ENCODE assay signal across 8 cellular contexts in genomic region chr7:142459557-142459963, GRCh38.
DNase-seq lines count a peak whose midpoint lies in the region; ATAC-seq and TF ChIP-seq lines count a peak whose summit lies in the region.

No MANE protein-coding gene starts in this region.

- H3K27me3 Mint-ChIP-seq in WTC11 (ENCODE audit: low read depth) (no peaks in the 10 kb centered on the region; the same call in 1 of the 2 replicates), glutamatergic neuron (ENCODE audit: unreplicated experiment) (peaks cover 12% of the 10 kb centered on the region)

- H3K9me3 Mint-ChIP-seq in WTC11 (no peaks in the 10 kb centered on the region), glutamatergic neuron (ENCODE audit: unreplicated experiment) (peaks cover 3% of the 10 kb centered on the region)

- no peak overlapping the region for H3K9ac ChIP-seq in BLaER1 treated with 17β-estradiol and CSF1 and Interleukin-3, amounts not matched to agents 10 nM and 100 nM

- no peak overlapping the region for H3K4me3 ChIP-seq in BLaER1 treated with 17β-estradiol and CSF1 and Interleukin-3, amounts not matched to agents 10 nM and 100 nM
- no peak overlapping the region for H3K4me3 ChIP-seq in NB4 (ENCODE audit: low read depth, low read length)

- H3K4me1 ChIP-seq in BLaER1 treated with 17β-estradiol and CSF1 and Interleukin-3, amounts not matched to agents 10 nM and 100 nM: peaks cover 9 to 59% (median 51%) of the 10 kb centered on the region in 10 experiments

- H3K4me3 Mint-ChIP-seq in WTC11 (no peak overlapping the region), glutamatergic neuron (ENCODE audit: unreplicated experiment) (peak overlapping the region; percentile 0)

- H3K36me3 ChIP-seq in BLaER1 treated with 17β-estradiol and CSF1 and Interleukin-3, amounts not matched to agents 10 nM and 100 nM: no peaks in the 10 kb centered on the region

- no peaks in the 10 kb centered on the region; a peak in 1 of 22 replicates for H4K20me1 ChIP-seq in BLaER1 treated with 17β-estradiol and CSF1 and Interleukin-3, amounts not matched to agents 10 nM and 100 nM

- no peaks in the 10 kb centered on the region for H3K36me3 Mint-ChIP-seq in WTC11
- H3K36me3 Mint-ChIP-seq in glutamatergic neuron (ENCODE audit: unreplicated experiment): no peaks in the 10 kb centered on the region

- CTCF ChIA-PET in WTC11 (lab: Charles Lee): interaction anchor here (0.6 to 5.2 kb wide), 42 partner anchors 9 to 354 kb away, joined by 3 to 39 read pairs (median 5); no protein-coding TSS in a partner anchor

- H3K9me3 ChIP-seq in BLaER1 treated with 17β-estradiol and CSF1 and Interleukin-3, amounts not matched to agents 10 nM and 100 nM (replicated peaks in 1 of 11): no peaks in the 10 kb centered on the region

- no peak overlapping the region for H3K27ac Mint-ChIP-seq in WTC11
- peak overlapping the region; percentile 56 for H3K27ac Mint-ChIP-seq in glutamatergic neuron (ENCODE audit: unreplicated experiment)

- H3K4me2 ChIP-seq in BLaER1 treated with 17β-estradiol and CSF1 and Interleukin-3, amounts not matched to agents 10 nM and 100 nM: peak overlapping the region in 7 of 11 experiments; percentile 6 to 67 (median 48); a peak in 12 of 22 replicates

- H3K4me1 Mint-ChIP-seq in WTC11 (peaks cover 13% of the 10 kb centered on the region), glutamatergic neuron (ENCODE audit: low read depth, unreplicated experiment) (peaks cover 49% of the 10 kb centered on the region)

- no peaks in the 10 kb centered on the region for H3K27me3 ChIP-seq in BLaER1 treated with 17β-estradiol and CSF1 and Interleukin-3, amounts not matched to agents 10 nM and 100 nM

- TF ChIP-seq CTCF in NB4 (IDR thresholded peaks at IDR 0.05; ENCODE audit: low read depth, low read length): peak; percentile 84
- TF ChIP-seq CTCF in WTC11 (IDR thresholded peaks at IDR 0.05): peak; percentile 65
- peak; percentile 88 for TF ChIP-seq CTCF in glutamatergic neuron (IDR thresholded peaks at IDR 0.05; ENCODE audit: partially characterized antibody, unreplicated experiment)

- TF ChIP-seq POLR2A in NB4 (IDR thresholded peaks at IDR 0.05; ENCODE audit: extremely low read depth, insufficient read length): no peak

- POLR2A ChIA-PET in WTC11 (lab: Charles Lee): no interaction called here

- DNase-seq in NB4 (ENCODE audit: low read depth) (peak; percentile 86), WTC11 (ENCODE audit: low spot score) (no peak), glutamatergic neuron (no peak), putamen (ENCODE audit: low spot score) (peak; percentile 46), NCI-H774 (lab: John Stamatoyannopoulos, UW) (no peak)

- peak; percentile 81 for ATAC-seq in GM18498 (IDR thresholded peaks at IDR 0.05; ENCODE audit: unreplicated experiment)
- peak; percentile 85 for ATAC-seq in HG02759 (IDR thresholded peaks at IDR 0.05; ENCODE audit: unreplicated experiment)
- ATAC-seq in WTC11: peak; percentile 94

- H3K27ac ChIP-seq in BLaER1 treated with 17β-estradiol and CSF1 and Interleukin-3, amounts not matched to agents 10 nM and 100 nM: no peak overlapping the region

TF ChIP-seq in WTC11, 78 proteins besides CTCF, POLR2A, EP300 and RAD21:
- TF ChIP-seq NR1H2 (CRISPR knock-in tag; IDR thresholded peaks at IDR 0.05) (no peak), ESRRA (CRISPR knock-in tag; IDR thresholded peaks at IDR 0.05; ENCODE audit: borderline replicate concordance) (no peak)

Comparison
In these comparisons a context has a peak if more than half of its experiments do, and no peak if none do; other contexts are left out.
1. DNase-seq: peak in NB4 (single experiment) and putamen (single experiment); none in WTC11 (single experiment), glutamatergic neuron (single experiment) and NCI-H774 (single experiment).
2. Peak in every context shown above with its lines, with median percentiles within 50 percentile points of each other: ATAC-seq and CTCF ChIP-seq.